In genomic region chr18:9952633-9953416, GRCh38 we compare ENCODE assay signal across 1 cellular context.
A peak's percentile ranks its signal among the peaks of the same experiment; 100 is the strongest.
TF ChIP-seq lines count a peak whose summit lies in the region.

No MANE protein-coding gene starts in this region.

TF ChIP-seq in K562, 482 proteins besides CTCF, POLR2A, EP300 and RAD21 (continued from another document and continues in another):
- TF ChIP-seq ZBTB40 (IDR thresholded peaks at IDR 0.05) = no peak
- no peak for TF ChIP-seq ZBTB40 (CRISPR knock-in tag; IDR thresholded peaks at IDR 0.05)
- no peak for TF ChIP-seq UBTF (IDR thresholded peaks at IDR 0.05; ENCODE audit: borderline replicate concordance in 1 of 2, low read depth in 2 of 2, low read length in 2 of 2)
- 0 out of 2 replicates have a peak, but pooled peaks have one; percentile 27 for TF ChIP-seq HDAC2 (IDR thresholded peaks at IDR 0.05)
- no peak for TF ChIP-seq ZNF830 (CRISPR knock-in tag; IDR thresholded peaks at IDR 0.05)
- TF ChIP-seq ZHX1 (conservative IDR thresholded peaks at IDR 0.05; ENCODE audit: low read length) = no peak
- peak; percentile 98 for TF ChIP-seq DPF2 (IDR thresholded peaks at IDR 0.05)
- TF ChIP-seq TRIM28 (IDR thresholded peaks at IDR 0.05) = no peak
- TF ChIP-seq ZNF592 (IDR thresholded peaks at IDR 0.05) = peak; percentile 72
- TF ChIP-seq ESRRB (CRISPR knock-in tag; IDR thresholded peaks at IDR 0.05; ENCODE audit: borderline replicate concordance) = no peak
- TF ChIP-seq TSHZ1 (CRISPR knock-in tag; IDR thresholded peaks at IDR 0.05) = no peak
- no peak for TF ChIP-seq BRF1 (IDR thresholded peaks at IDR 0.05; ENCODE audit: borderline replicate concordance, extremely low read depth, insufficient read length)
- TF ChIP-seq ZNF449 (CRISPR knock-in tag; IDR thresholded peaks at IDR 0.05) = no peak
- no peak for TF ChIP-seq PCBP1 (IDR thresholded peaks at IDR 0.05; ENCODE audit: low read depth, low read length, poor library complexity, severe bottlenecking)
- TF ChIP-seq MCM2 (IDR thresholded peaks at IDR 0.05; ENCODE audit: low read depth) = no peak
- TF ChIP-seq HNRNPUL1 (IDR thresholded peaks at IDR 0.05; ENCODE audit: low read length) = no peak
- no peak for TF ChIP-seq ATF1 (CRISPR knock-in tag; IDR thresholded peaks at IDR 0.05)
- TF ChIP-seq ATF1 (tag; IDR thresholded peaks at IDR 0.05) = peak; percentile 37; the same call in 1 of the 2 replicates
- TF ChIP-seq VEZF1 (CRISPR knock-in tag; IDR thresholded peaks at IDR 0.05) = peak; percentile 30; the same call in 1 of the 2 replicates
- TF ChIP-seq LCOR (CRISPR knock-in tag; IDR thresholded peaks at IDR 0.05) = 0 out of 2 replicates have a peak, but pooled peaks have one; percentile 30
- peak; percentile 89; the same call in 1 of the 2 replicates for TF ChIP-seq SMARCE1 (IDR thresholded peaks at IDR 0.05)
- no peak for TF ChIP-seq ETV5 (CRISPR knock-in tag; IDR thresholded peaks at IDR 0.05; ENCODE audit: low read depth)
- no peak for TF ChIP-seq CBX5 (IDR thresholded peaks at IDR 0.05; ENCODE audit: borderline replicate concordance, low read depth)
- no peak for TF ChIP-seq HLTF (IDR thresholded peaks at IDR 0.05)
- TF ChIP-seq NCOA1 (IDR thresholded peaks at IDR 0.05; ENCODE audit: low read depth) = peak; percentile 54; the same call in 1 of the 2 replicates
- TF ChIP-seq ATF7 (IDR thresholded peaks at IDR 0.05) = peak; percentile 54; the same call in 1 of the 2 replicates
- TF ChIP-seq TCF15 (CRISPR knock-in tag; IDR thresholded peaks at IDR 0.05) = no peak
- TF ChIP-seq SP1 (CRISPR knock-in tag; IDR thresholded peaks at IDR 0.05) = no peak
- no peak for TF ChIP-seq RBBP5 (IDR thresholded peaks at IDR 0.05; ENCODE audit: borderline replicate concordance, insufficient read depth, low read length, poor library complexity, severe bottlenecking)
- peak; percentile 64 for TF ChIP-seq NUFIP1 (IDR thresholded peaks at IDR 0.05; ENCODE audit: partially characterized antibody)
- no peak for TF ChIP-seq HMG20B (CRISPR knock-in tag; IDR thresholded peaks at IDR 0.05)
